ENCODE assay signal across 29 cellular contexts in genomic region chr1:214970016-214970415, GRCh38.
"Had no signal": no experiment of that assay in that cellular context is flagged by ENCODE, and none has a peak within 500 bp of the region (broad histone marks: within the 10 kb centered on the region; RNA-seq: fewer than 3 reads in every experiment).

No MANE protein-coding gene starts in this region.

- H3K36me3 ChIP-seq: cardiac muscle cell, heart right ventricle, left ventricle myocardium inferior, neutrophil, ovary, prostate gland, sigmoid colon, stomach, tibial artery, upper lobe of right lung had no signal

- H3K27ac Mint-ChIP-seq: activated CD4-positive, alpha-beta memory T cell treated with anti-CD3 and anti-CD28 coated beads, Interleukin-2, amount 10 ng/mL, durations not matched to agents 7 days and 5 days; activated CD4-positive, alpha-beta T cell treated with anti-CD3 and anti-CD28 coated beads, Interleukin-2, amount 10 ng/mL, durations not matched to agents 7 days and 5 days; activated T-cell treated with anti-CD3 and anti-CD28 coated beads, Interleukin-2, amount 50 U/mL, for 24 hours; activated T-helper 17 cell treated with anti-CD3 and anti-CD28 coated beads, Interleukin-2, amount 50 U/mL, for 72 hours; nephron progenitor cell; stimulated activated naive B cell treated with anti-CD40 and anti-IgM and Interleukin-4, amounts not matched to agents 10 μg/mL and 1 μg/mL and 100 μg/mL, for 72 hours; WTC11 had no signal

- DNase-seq: activated CD4-positive, alpha-beta memory T cell treated with anti-CD3 and anti-CD28 coated beads, Interleukin-2, amount 10 ng/mL, durations not matched to agents 7 days and 5 days; activated CD4-positive, alpha-beta T cell treated with anti-CD3 and anti-CD28 coated beads for 1 hour; activated CD4-positive, alpha-beta T cell treated with anti-CD3 and anti-CD28 coated beads, Interleukin-2, amount 10 ng/mL, durations not matched to agents 7 days and 5 days; activated CD8-positive, alpha-beta memory T cell treated with anti-CD3 and anti-CD28 coated beads, Interleukin-2, amount 50 U/mL, for 48 hours; activated gamma-delta T cell treated with Interleukin-2 at 50 U/mL for 16 hours; activated naive CD4-positive, alpha-beta T cell treated with anti-CD3 and anti-CD28 coated beads, Interleukin-2, amount 50 U/mL, for 16 hours; activated T-cell treated with anti-CD3 and anti-CD28 coated beads, Interleukin-2, amount 50 U/mL, for 24 hours; cerebellar nuclear complex; cortex of kidney; foreskin fibroblast; heart right ventricle; left ventricle myocardium inferior; nephron progenitor cell; ovary; sigmoid colon; small intestine; stimulated activated CD4-positive, alpha-beta T cell treated with anti-CD3 and anti-CD28 coated beads, Interleukin-4, amount 100 ng/mL, for 24 hours; stimulated activated naive B cell treated with anti-CD40 and anti-IgM and Interleukin-4, amounts not matched to agents 10 μg/mL and 1 μg/mL and 100 μg/mL, for 72 hours; stomach; T-helper 2 cell; tibial artery; upper lobe of right lung had no signal

- H3K27ac ChIP-seq: cardiac muscle cell, heart right ventricle, left ventricle myocardium inferior, neutrophil, ovary, prostate gland, sigmoid colon, stomach, tibial artery, upper lobe of right lung had no signal

- H3K9me3 ChIP-seq: heart right ventricle, left ventricle myocardium inferior, neutrophil, ovary, prostate gland, sigmoid colon, stomach, tibial artery, upper lobe of right lung had no signal

- H3K4me1 Mint-ChIP-seq: activated CD4-positive, alpha-beta memory T cell treated with anti-CD3 and anti-CD28 coated beads, Interleukin-2, amount 10 ng/mL, durations not matched to agents 7 days and 5 days; activated CD4-positive, alpha-beta T cell treated with anti-CD3 and anti-CD28 coated beads, Interleukin-2, amount 10 ng/mL, durations not matched to agents 7 days and 5 days; activated T-helper 17 cell treated with anti-CD3 and anti-CD28 coated beads, Interleukin-2, amount 50 U/mL, for 72 hours; nephron progenitor cell; stimulated activated naive B cell treated with anti-CD40 and anti-IgM and Interleukin-4, amounts not matched to agents 10 μg/mL and 1 μg/mL and 100 μg/mL, for 72 hours had no signal

- H3K27me3 Mint-ChIP-seq: activated CD4-positive, alpha-beta memory T cell treated with anti-CD3 and anti-CD28 coated beads, Interleukin-2, amount 10 ng/mL, durations not matched to agents 7 days and 5 days; activated CD4-positive, alpha-beta T cell treated with anti-CD3 and anti-CD28 coated beads, Interleukin-2, amount 10 ng/mL, durations not matched to agents 7 days and 5 days; activated T-cell treated with anti-CD3 and anti-CD28 coated beads, Interleukin-2, amount 50 U/mL, for 24 hours; stimulated activated naive B cell treated with anti-CD40 and anti-IgM and Interleukin-4, amounts not matched to agents 10 μg/mL and 1 μg/mL and 100 μg/mL, for 72 hours had no signal

- H3K4me3 Mint-ChIP-seq: activated CD4-positive, alpha-beta memory T cell treated with anti-CD3 and anti-CD28 coated beads, Interleukin-2, amount 10 ng/mL, durations not matched to agents 7 days and 5 days; activated CD4-positive, alpha-beta T cell treated with anti-CD3 and anti-CD28 coated beads, Interleukin-2, amount 10 ng/mL, durations not matched to agents 7 days and 5 days; activated T-cell treated with anti-CD3 and anti-CD28 coated beads, Interleukin-2, amount 50 U/mL, for 24 hours; activated T-helper 17 cell treated with anti-CD3 and anti-CD28 coated beads, Interleukin-2, amount 50 U/mL, for 72 hours; nephron progenitor cell; stimulated activated naive B cell treated with anti-CD40 and anti-IgM and Interleukin-4, amounts not matched to agents 10 μg/mL and 1 μg/mL and 100 μg/mL, for 72 hours; WTC11 had no signal

- H3K4me3 ChIP-seq: cardiac muscle cell, heart right ventricle, left ventricle myocardium inferior, lung, ovary, prostate gland, sigmoid colon, stomach, tibial artery, upper lobe of right lung had no signal

- H3K4me1 ChIP-seq: heart right ventricle, left ventricle myocardium inferior, prostate gland, sigmoid colon, stomach, tibial artery, upper lobe of right lung had no signal

- H3K9me3 Mint-ChIP-seq: activated CD4-positive, alpha-beta T cell treated with anti-CD3 and anti-CD28 coated beads, Interleukin-2, amount 10 ng/mL, durations not matched to agents 7 days and 5 days; activated T-cell treated with anti-CD3 and anti-CD28 coated beads, Interleukin-2, amount 50 U/mL, for 24 hours; activated T-helper 17 cell treated with anti-CD3 and anti-CD28 coated beads, Interleukin-2, amount 50 U/mL, for 72 hours; nephron progenitor cell; WTC11 had no signal

- ATAC-seq: activated T-helper 17 cell treated with anti-CD3 and anti-CD28 coated beads, Interleukin-2, amount 50 U/mL, for 72 hours; esophagus mucosa; heart right ventricle; stimulated activated naive B cell treated with anti-CD40 and anti-IgM and Interleukin-4, amounts not matched to agents 10 μg/mL and 1 μg/mL and 100 μg/mL, for 72 hours; upper lobe of right lung; WTC11 had no signal

- H3K27me3 ChIP-seq: cardiac muscle cell, heart right ventricle, neutrophil, ovary, sigmoid colon, stomach, tibial artery, upper lobe of right lung had no signal

- H3K36me3 Mint-ChIP-seq: stimulated activated naive B cell treated with anti-CD40 and anti-IgM and Interleukin-4, amounts not matched to agents 10 μg/mL and 1 μg/mL and 100 μg/mL, for 72 hours; WTC11 had no signal
